1 cellular context compared by ENCODE assay signal in genomic region chr2:219543596-219544358, GRCh38.
TF ChIP-seq lines count a peak whose summit lies in the region.

Gene CHPF, minus strand, starts transcription at chr2:219543809. Its CDS starts 271 bp downstream, at chr2:219543538.
Gene TMEM198, plus strand, starts transcription at chr2:219544028. Its CDS starts 700 bp downstream, at chr2:219544728.

TF ChIP-seq in HepG2, 621 proteins besides CTCF, POLR2A, EP300 and RAD21 (continued from another document and continues in another):
- TF ChIP-seq ELF1 (CRISPR knock-in tag; IDR thresholded peaks at IDR 0.05) (peak; percentile 92), ZNF253 (CRISPR knock-in tag; IDR thresholded peaks at IDR 0.05; ENCODE audit: borderline replicate concordance) (peak; percentile 73; the same call in 1 of the 2 replicates), ZFP41 (CRISPR knock-in tag; IDR thresholded peaks at IDR 0.05; ENCODE audit: borderline replicate concordance) (peak; percentile 39; the same call in 1 of the 2 replicates), ATF7-NPFF (CRISPR knock-in tag; IDR thresholded peaks at IDR 0.05; ENCODE audit: low read depth) (peak; percentile 87), MYNN (CRISPR knock-in tag; IDR thresholded peaks at IDR 0.05; ENCODE audit: low read depth) (0 out of 2 replicates have a peak, but pooled peaks have one; percentile 89), THAP11 (CRISPR knock-in tag; IDR thresholded peaks at IDR 0.05) (peak; percentile 92), PTBP1 (IDR thresholded peaks at IDR 0.05; ENCODE audit: low read depth, low read length, poor library complexity, severe bottlenecking) (peak; percentile 26), NFYB (CRISPR knock-in tag; IDR thresholded peaks at IDR 0.05) (peak; percentile 82), POLR2AphosphoS5 (IDR thresholded peaks at IDR 0.05; ENCODE audit: low read depth, low read length) (peak; percentile 93), GATAD1 (CRISPR knock-in tag; IDR thresholded peaks at IDR 0.05) (peak; percentile 89), ZNF766 (CRISPR knock-in tag; IDR thresholded peaks at IDR 0.05; ENCODE audit: borderline replicate concordance) (0 out of 2 replicates have a peak, but pooled peaks have one; percentile 85), ELF3 (CRISPR knock-in tag; IDR thresholded peaks at IDR 0.05) (peak; percentile 69), ZNF318 (CRISPR knock-in tag; IDR thresholded peaks at IDR 0.05) (peak; percentile 33; the same call in 1 of the 2 replicates), NCOR1 (IDR thresholded peaks at IDR 0.05; ENCODE audit: borderline replicate concordance, low read length) (peak; percentile 65; the same call in 1 of the 2 replicates), GRHL1 (CRISPR knock-in tag; conservative IDR thresholded peaks at IDR 0.05) (no peak), ZNF747 (CRISPR knock-in tag; IDR thresholded peaks at IDR 0.05; ENCODE audit: borderline replicate concordance) (peak; percentile 86; the same call in 1 of the 2 replicates), ZNF251 (CRISPR knock-in tag; IDR thresholded peaks at IDR 0.05) (no peak), ZNF720 (CRISPR knock-in tag; IDR thresholded peaks at IDR 0.05) (no peak), NR1H2 (CRISPR knock-in tag; IDR thresholded peaks at IDR 0.05; ENCODE audit: borderline replicate concordance, low read depth) (no peak), SMAD9 (CRISPR knock-in tag; IDR thresholded peaks at IDR 0.05) (no peak), ZNF773 (CRISPR knock-in tag; IDR thresholded peaks at IDR 0.05; ENCODE audit: borderline replicate concordance) (peak; percentile 94), GZF1 (CRISPR knock-in tag; IDR thresholded peaks at IDR 0.05) (peak; percentile 22; the same call in 1 of the 2 replicates), CC2D1A (CRISPR knock-in tag; IDR thresholded peaks at IDR 0.05) (no peak), HNF4A (CRISPR knock-in tag; IDR thresholded peaks at IDR 0.05) (peak; percentile 65), DNMT3B (CRISPR knock-in tag; conservative IDR thresholded peaks at IDR 0.05) (no peak; the same call in 1 of the 2 replicates), ZNF564 (CRISPR knock-in tag; IDR thresholded peaks at IDR 0.05) (no peak; the same call in 1 of the 2 replicates), ERF (CRISPR knock-in tag; IDR thresholded peaks at IDR 0.05) (peak; percentile 90), BATF2 (CRISPR knock-in tag; IDR thresholded peaks at IDR 0.05) (0 out of 2 replicates have a peak, but pooled peaks have one; percentile 24), NCOA1 (CRISPR knock-in tag; IDR thresholded peaks at IDR 0.05) (peak; percentile 57; the same call in 1 of the 2 replicates), RBFOX2 (IDR thresholded peaks at IDR 0.05; ENCODE audit: low read depth, low read length) (peak; percentile 92), HES4 (CRISPR knock-in tag; IDR thresholded peaks at IDR 0.05; ENCODE audit: borderline replicate concordance) (peak; percentile 71; the same call in 1 of the 2 replicates), ZMYM4 (CRISPR knock-in tag; IDR thresholded peaks at IDR 0.05) (peak; percentile 72), ZNF724P (CRISPR knock-in tag; IDR thresholded peaks at IDR 0.05; ENCODE audit: borderline replicate concordance) (peak; percentile 87), GPBP1L1 (CRISPR knock-in tag; IDR thresholded peaks at IDR 0.05) (no peak), PRPF4 (IDR thresholded peaks at IDR 0.05; ENCODE audit: low read depth, low read length, poor library complexity, severe bottlenecking) (no peak), ZNF503 (CRISPR knock-in tag; IDR thresholded peaks at IDR 0.05) (peak; percentile 84), ZNF674 (CRISPR knock-in tag; IDR thresholded peaks at IDR 0.05; ENCODE audit: low read depth) (0 out of 2 replicates have a peak, but pooled peaks have one; percentile 31), MAFG (CRISPR knock-in tag; IDR thresholded peaks at IDR 0.05) (no peak), CENPT (CRISPR knock-in tag; IDR thresholded peaks at IDR 0.05; ENCODE audit: low read depth) (no peak), ZNF740 (CRISPR knock-in tag; IDR thresholded peaks at IDR 0.05) (peak; percentile 64), ZNF224 (CRISPR knock-in tag; IDR thresholded peaks at IDR 0.05) (no peak), ZNF891 (CRISPR knock-in tag; IDR thresholded peaks at IDR 0.05) (no peak), NR2F6 (IDR thresholded peaks at IDR 0.05) (peak; percentile 65), NR2F6 (CRISPR knock-in tag; IDR thresholded peaks at IDR 0.05) (peak; percentile 81), ZNF607 (CRISPR knock-in tag; IDR thresholded peaks at IDR 0.05; ENCODE audit: borderline replicate concordance) (peak; percentile 71), CEBPB (IDR thresholded peaks at IDR 0.05; ENCODE audit: borderline replicate concordance, low read depth, low read length) (no peak), FOXP1 (IDR thresholded peaks at IDR 0.05) (0 out of 2 replicates have a peak, but pooled peaks have one; percentile 19), FOXP1 (CRISPR knock-in tag; IDR thresholded peaks at IDR 0.05) (no peak; the same call in 1 of the 2 replicates), MTA1 (CRISPR knock-in tag; IDR thresholded peaks at IDR 0.05; ENCODE audit: borderline replicate concordance) (no peak; the same call in 1 of the 2 replicates), PAF1 (CRISPR knock-in tag; IDR thresholded peaks at IDR 0.05) (no peak), POGZ (CRISPR knock-in tag; IDR thresholded peaks at IDR 0.05) (peak; percentile 91), NCOA5 (CRISPR knock-in tag; IDR thresholded peaks at IDR 0.05) (0 out of 2 replicates have a peak, but pooled peaks have one; percentile 80), MAX (IDR thresholded peaks at IDR 0.05) (peak; percentile 69), ZBTB42 (CRISPR knock-in tag; IDR thresholded peaks at IDR 0.05) (no peak; the same call in 1 of the 2 replicates), NFYC (CRISPR knock-in tag; IDR thresholded peaks at IDR 0.05) (peak; percentile 81), RFXAP (CRISPR knock-in tag; IDR thresholded peaks at IDR 0.05; ENCODE audit: borderline replicate concordance) (peak; percentile 95; the same call in 1 of the 2 replicates), ZFP36L2 (CRISPR knock-in tag; IDR thresholded peaks at IDR 0.05) (peak; percentile 75; the same call in 1 of the 2 replicates), ZNF225 (CRISPR knock-in tag; IDR thresholded peaks at IDR 0.05) (peak; percentile 66; the same call in 1 of the 2 replicates), LCORL (IDR thresholded peaks at IDR 0.05) (no peak), LCORL (CRISPR knock-in tag; IDR thresholded peaks at IDR 0.05) (no peak; the same call in 1 of the 2 replicates), ADNP (CRISPR knock-in tag; IDR thresholded peaks at IDR 0.05) (no peak), ZNF543 (CRISPR knock-in tag; IDR thresholded peaks at IDR 0.05) (peak; percentile 80), ZNF510 (CRISPR knock-in tag; IDR thresholded peaks at IDR 0.05; ENCODE audit: low read depth) (0 out of 2 replicates have a peak, but pooled peaks have one; percentile 31), ZNF263 (CRISPR knock-in tag; IDR thresholded peaks at IDR 0.05) (peak; percentile 74), KAT2B (IDR thresholded peaks at IDR 0.05; ENCODE audit: borderline replicate concordance, low read depth, low read length) (no peak), BRD4 (CRISPR knock-in tag; IDR thresholded peaks at IDR 0.05) (0 out of 2 replicates have a peak, but pooled peaks have one; percentile 39)
